Comparison of ENCODE assay signal across 1 cellular context in the genomic region with DNA sequence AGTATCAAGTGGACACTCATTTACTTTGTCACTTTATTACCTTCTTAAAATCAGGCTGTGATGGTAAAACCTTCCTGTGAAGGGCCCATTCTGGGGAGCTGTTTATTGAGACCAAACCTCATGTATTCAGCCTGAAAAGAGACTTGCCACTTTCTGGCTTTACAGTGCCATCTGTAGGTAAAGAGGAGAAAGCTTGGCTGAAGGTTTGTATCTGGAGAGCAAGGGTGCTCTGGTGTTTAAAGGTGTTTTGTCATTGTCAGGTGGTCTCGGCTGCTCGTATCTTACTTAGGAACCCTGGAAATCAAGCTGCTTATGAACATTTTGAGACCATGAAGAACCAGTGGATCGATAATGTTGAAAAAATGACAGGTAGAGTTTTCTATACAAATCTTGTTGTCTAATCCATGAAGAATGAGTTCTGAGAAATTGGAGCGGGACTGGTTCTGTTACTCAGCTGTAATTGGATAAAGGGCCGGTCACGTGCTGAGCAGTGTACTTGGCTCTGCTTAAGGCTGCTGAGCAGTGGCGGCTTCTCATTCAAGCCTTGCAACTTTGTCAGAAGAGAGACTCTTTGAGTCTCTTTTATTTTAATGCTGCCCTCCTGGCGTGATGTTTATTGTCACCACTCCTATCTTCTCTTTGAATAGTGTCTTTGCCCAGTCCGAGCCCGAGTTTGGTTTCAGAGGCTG.
TF ChIP-seq lines count a peak whose summit lies in the region.

No MANE protein-coding gene starts in this region.

TF ChIP-seq in H1, 55 proteins besides CTCF, POLR2A, EP300 and RAD21:
- no peak for TF ChIP-seq SP4 (IDR thresholded peaks at IDR 0.05; ENCODE audit: low read length)
- no peak for TF ChIP-seq ATF3 (IDR thresholded peaks at IDR 0.05; ENCODE audit: insufficient read depth, low read depth, low read length)
- TF ChIP-seq POU5F1 (IDR thresholded peaks at IDR 0.05; ENCODE audit: low read depth, low read length), result no peak
- TF ChIP-seq JUN (IDR thresholded peaks at IDR 0.05; ENCODE audit: low read depth, low read length), result no peak
TF ChIP-seq in H1: peak in this region for 0.
